ENCODE assay signal across 17 cellular contexts in the genomic region with DNA sequence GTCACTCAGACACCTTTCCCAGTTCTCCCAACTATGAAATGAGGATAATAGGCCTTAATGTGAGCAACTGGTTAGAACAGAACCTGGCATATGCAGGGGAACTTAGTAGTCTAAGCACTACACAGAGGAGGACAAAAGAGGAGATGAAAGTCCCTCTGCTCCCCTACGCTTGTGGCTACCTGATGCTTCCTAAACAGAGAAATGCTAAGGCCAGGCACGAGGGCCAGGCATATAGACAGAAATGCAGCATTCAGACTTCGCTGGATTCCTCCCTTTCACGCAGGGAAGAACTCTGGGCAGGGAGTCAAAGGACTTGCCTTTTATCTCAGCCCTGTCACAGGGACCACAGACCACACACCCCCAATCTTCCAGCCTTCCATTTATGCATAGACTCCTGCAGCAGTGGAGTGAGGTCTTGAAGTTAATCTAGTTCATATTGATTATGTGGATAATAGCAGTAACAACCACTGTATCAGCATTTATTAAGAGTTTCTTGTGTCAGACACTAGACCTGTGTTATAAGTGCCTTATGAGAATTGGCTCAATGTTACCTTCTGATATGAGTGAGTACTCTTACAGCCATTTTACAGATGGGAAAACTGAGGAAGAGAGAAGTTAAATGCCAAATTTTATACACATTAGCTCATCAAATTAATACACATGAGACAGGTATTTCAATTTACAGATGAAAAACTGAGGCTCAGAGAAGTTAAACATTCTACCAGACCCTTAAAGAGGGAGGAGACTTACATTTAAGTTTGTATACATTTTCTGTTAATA.
"Had no signal": no experiment of that assay in that cellular context is flagged by ENCODE, and none has a peak within 500 bp of the region (broad histone marks: within the 10 kb centered on the region; RNA-seq: fewer than 3 reads in every experiment).

No MANE protein-coding gene starts in this region.

- H3K27me3 Mint-ChIP-seq: activated naive CD4-positive, alpha-beta T cell treated with anti-CD3 and anti-CD28 coated beads, Interleukin-2, amount 50 U/mL, for 24 hours; activated T-cell treated with anti-CD3 and anti-CD28 coated beads, Interleukin-2, amount 50 U/mL, for 24 hours; effector memory CD8-positive, alpha-beta T cell; T-helper 17 cell had no signal

- ATAC-seq: effector memory CD8-positive, alpha-beta T cell; gastroesophageal sphincter; natural killer cell; T-helper 17 cell had no signal

- H3K9me3 ChIP-seq: body of pancreas, gastroesophageal sphincter, vagina had no signal

- H3K27ac ChIP-seq: body of pancreas, epithelial cell of prostate, gastroesophageal sphincter, stomach, vagina had no signal

- H3K27me3 ChIP-seq: body of pancreas, gastroesophageal sphincter, stomach, vagina had no signal

- H3K4me3 Mint-ChIP-seq: activated CD4-positive, alpha-beta T cell treated with anti-CD3 and anti-CD28 coated beads, Interleukin-2, amount 10 ng/mL, durations not matched to agents 24 days and 14 days; activated naive CD4-positive, alpha-beta T cell treated with anti-CD3 and anti-CD28 coated beads, Interleukin-2, amount 50 U/mL, for 24 hours; activated T-cell treated with anti-CD3 and anti-CD28 coated beads, Interleukin-2, amount 50 U/mL, for 24 hours; effector memory CD8-positive, alpha-beta T cell; natural killer cell; T-helper 17 cell; WTC11 had no signal

- H3K27ac Mint-ChIP-seq: activated CD4-positive, alpha-beta T cell treated with anti-CD3 and anti-CD28 coated beads, Interleukin-2, amount 10 ng/mL, durations not matched to agents 24 days and 14 days; activated naive CD4-positive, alpha-beta T cell treated with anti-CD3 and anti-CD28 coated beads, Interleukin-2, amount 50 U/mL, for 24 hours; activated T-cell treated with anti-CD3 and anti-CD28 coated beads, Interleukin-2, amount 50 U/mL, for 24 hours; effector memory CD8-positive, alpha-beta T cell; natural killer cell; T-helper 17 cell; WTC11 had no signal

- H3K9me3 Mint-ChIP-seq: activated naive CD4-positive, alpha-beta T cell treated with anti-CD3 and anti-CD28 coated beads, Interleukin-2, amount 50 U/mL, for 24 hours; WTC11 had no signal

- H3K36me3 ChIP-seq: gastroesophageal sphincter, stomach, vagina had no signal

- H3K36me3 Mint-ChIP-seq: WTC11 had no signal

- H3K4me3 ChIP-seq: body of pancreas, gastroesophageal sphincter, stomach, vagina had no signal

- DNase-seq: activated CD4-positive, alpha-beta T cell treated with anti-CD3 and anti-CD28 coated beads, Interleukin-2, amount 10 ng/mL, durations not matched to agents 24 days and 14 days; activated effector memory CD4-positive, alpha-beta T cell treated with Interleukin-2 at 50 U/mL for 16 hours; activated T-cell treated with anti-CD3 and anti-CD28 coated beads, Interleukin-2, amount 50 U/mL, for 24 hours; central memory CD4-positive, alpha-beta T cell; effector memory CD8-positive, alpha-beta T cell; hippocampal formation; kidney glomerular epithelial cell; natural killer cell; stimulated activated CD4-positive, alpha-beta T cell treated with anti-CD3 and anti-CD28 coated beads, Interleukin-4, amount 100 ng/mL, for 1 hour; T-helper 17 cell had no signal

- H3K4me1 Mint-ChIP-seq: activated CD4-positive, alpha-beta T cell treated with anti-CD3 and anti-CD28 coated beads, Interleukin-2, amount 10 ng/mL, durations not matched to agents 24 days and 14 days; activated naive CD4-positive, alpha-beta T cell treated with anti-CD3 and anti-CD28 coated beads, Interleukin-2, amount 50 U/mL, for 24 hours; natural killer cell; T-helper 17 cell had no signal

- H3K4me1 ChIP-seq: body of pancreas had no signal
